8 cellular contexts compared by ENCODE assay signal in the genomic region with DNA sequence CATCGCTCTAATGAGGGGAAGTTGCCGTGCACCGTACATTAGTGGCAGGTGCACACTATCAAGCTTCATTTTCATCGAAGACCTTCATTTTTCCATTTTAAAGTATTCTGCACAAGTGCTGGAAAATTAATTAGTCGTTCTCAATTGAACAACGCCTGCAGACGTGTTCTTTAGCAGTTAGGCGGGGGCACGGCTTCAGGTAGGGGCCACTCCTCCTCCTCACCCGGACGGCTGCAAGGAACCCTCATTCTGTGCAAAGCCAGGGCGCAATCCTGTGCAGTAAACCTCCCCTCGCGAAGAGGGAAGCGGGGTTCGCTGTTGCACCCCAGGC. TPM values are rescaled to one million over a fixed set of nuclear protein-coding genes. Genes with fewer than 3 reads are reported as not detected.
DNase-seq lines count a peak whose midpoint lies in the region; ATAC-seq and TF ChIP-seq lines count a peak whose summit lies in the region.

No MANE protein-coding gene starts in this region.

- no peaks in the 10 kb centered on the region for H3K36me3 ChIP-seq in HUES6 (ENCODE audit: control insufficient read depth, insufficient read depth, low read length)
- H3K36me3 ChIP-seq in ectodermal cell (ENCODE audit: control insufficient read depth, insufficient read depth, low read length) = no peaks in the 10 kb centered on the region

- CTCF ChIA-PET in AG04449 (lab: Yijun Ruan, JAX) = interaction anchor here (0.6 to 15.1 kb wide), 37 partner anchors 9 to 1073 kb away, joined by 3 to 329 read pairs (median 5); no protein-coding TSS in a partner anchor

- 46 to 51% methylated on average over 16 of the region's 16 CpGs for WGBS in ectodermal cell, 2 experiments

- no peaks in the 10 kb centered on the region for H3K9me3 ChIP-seq in HUES6 (ENCODE audit: control insufficient read depth, insufficient read depth, low read depth, low read length)
- no peaks in the 10 kb centered on the region for H3K9me3 ChIP-seq in ectodermal cell (ENCODE audit: control insufficient read depth, low read length)

- DNase-seq in AG04449 (ENCODE audit: low read depth, low spot score) (no peak), G401 (ENCODE audit: low spot score) (no peak), ACHN (no peak)
- DNase-seq in natural killer cell treated with Interleukin-12 subunit alpha and Interleukin-12 subunit beta and Interleukin-15 and Interleukin-18, amount 100 ng/mL, for 72 hours (ENCODE audit: low spot score) = no peak
- DNase-seq in stimulated activated CD4-positive, alpha-beta T cell treated with anti-CD3 and anti-CD28 coated beads, Interleukin-2, amount 100 ng/mL, for 48 hours = no peak

- H3K36me3 Mint-ChIP-seq in natural killer cell treated with Interleukin-12 subunit alpha and Interleukin-12 subunit beta and Interleukin-15 and Interleukin-18, amount 100 ng/mL, for 72 hours = no peaks in the 10 kb centered on the region

- H3K27me3 ChIP-seq in HUES6 (ENCODE audit: control insufficient read depth, insufficient read depth, low read length) (peaks cover 35% of the 10 kb centered on the region), ectodermal cell (ENCODE audit: control insufficient read depth, insufficient read depth, low read length, poor library complexity, severe bottlenecking) (peaks cover 30% of the 10 kb centered on the region)

- H3K4me3 ChIP-seq in AG04449 (ENCODE audit: low read depth, low read length) (peak overlapping the region; percentile 39), HUES6 (ENCODE audit: low read depth, low read length) (peak overlapping the region; percentile 50), ectodermal cell (ENCODE audit: insufficient read depth, low read depth, low read length) (peak overlapping the region; percentile 32)

- H3K27me3 Mint-ChIP-seq in natural killer cell treated with Interleukin-12 subunit alpha and Interleukin-12 subunit beta and Interleukin-15 and Interleukin-18, amount 100 ng/mL, for 72 hours = peaks cover 26 to 42% of the 10 kb centered on the region in 2 donors

- peak overlapping the region; percentile 42 for H3K4me3 Mint-ChIP-seq in natural killer cell treated with Interleukin-12 subunit alpha and Interleukin-12 subunit beta and Interleukin-15 and Interleukin-18, amount 100 ng/mL, for 72 hours

- POLR2A ChIA-PET in AG04449 (lab: Yijun Ruan, JAX) = no interaction called here

- H3K4me1 ChIP-seq in HUES6 (ENCODE audit: control insufficient read depth, insufficient read depth, low read length) (0 out of 2 replicates have a peak, but pooled peaks cover 3% of the 10 kb centered on the region), ectodermal cell (ENCODE audit: control insufficient read depth, insufficient read depth, low read length) (no peaks in the 10 kb centered on the region)

- no peak for TF ChIP-seq CTCF in AG04449 (IDR thresholded peaks at IDR 0.05; ENCODE audit: insufficient read depth, low read length, missing control alignments)

- no peak overlapping the region for H3K27ac ChIP-seq in HUES6 (ENCODE audit: low read depth, low read length)
- H3K27ac ChIP-seq in ectodermal cell (ENCODE audit: insufficient read depth, low read depth, low read length, poor library complexity, severe bottlenecking) = no peak overlapping the region

- in situ Hi-C loops in G401 (cut with HindIII; ENCODE audit: low sequenced_read_pairs) = no loop called here
- in situ Hi-C loops in ACHN (cut with HindIII; ENCODE audit: low pct_ligation_motif_present, low pct_unique_long_range_greater_than_20kb, low sequenced_read_pairs) = no loop called here

- ATAC-seq in natural killer cell treated with Interleukin-12 subunit alpha and Interleukin-12 subunit beta and Interleukin-15 and Interleukin-18, amount 100 ng/mL, for 72 hours = no peak
- ATAC-seq in HG02884 (IDR thresholded peaks at IDR 0.05; ENCODE audit: unreplicated experiment) = no peak

- H3K9me3 Mint-ChIP-seq in natural killer cell treated with Interleukin-12 subunit alpha and Interleukin-12 subunit beta and Interleukin-15 and Interleukin-18, amount 100 ng/mL, for 72 hours = no peaks in the 10 kb centered on the region

- no peak overlapping the region for H3K27ac Mint-ChIP-seq in natural killer cell treated with Interleukin-12 subunit alpha and Interleukin-12 subunit beta and Interleukin-15 and Interleukin-18, amount 100 ng/mL, for 72 hours

- no peak overlapping the region for H3K9ac ChIP-seq in HUES6 (ENCODE audit: low read length)

- peaks cover 0 to 6% of the 10 kb centered on the region in 2 donors for H3K4me1 Mint-ChIP-seq in natural killer cell treated with Interleukin-12 subunit alpha and Interleukin-12 subunit beta and Interleukin-15 and Interleukin-18, amount 100 ng/mL, for 72 hours (ENCODE audit: low read depth in 2 of 2)

RNA-seq across cellular contexts. Expression of a gene that starts 39.7 kb away (rescaled TPM):
- 0.87 TPM for polyA plus RNA-seq in ectodermal cell (2013, experiment 1 of 4)
- polyA plus RNA-seq in ectodermal cell (2013, experiment 2 of 4) = 0.59 TPM
- polyA plus RNA-seq in ectodermal cell (2013, experiment 3 of 4) = 0.96 TPM
- polyA plus RNA-seq in ectodermal cell (2013, experiment 4 of 4) = 0.93 TPM
- total RNA-seq in natural killer cell treated with Interleukin-12 subunit alpha and Interleukin-12 subunit beta and Interleukin-15 and Interleukin-18, amount 100 ng/mL, for 72 hours = 1 to 10 TPM in 1 of 2 donors, under 1 TPM in 1; 0.14 to 7.3 TPM
- 0.37 and 0.47 TPM in 2 replicates for total RNA-seq in G401 (2014; rRNA removed; shearing (Covaris generic))
